ENCODE assay signal across 26 cellular contexts in the genomic region with DNA sequence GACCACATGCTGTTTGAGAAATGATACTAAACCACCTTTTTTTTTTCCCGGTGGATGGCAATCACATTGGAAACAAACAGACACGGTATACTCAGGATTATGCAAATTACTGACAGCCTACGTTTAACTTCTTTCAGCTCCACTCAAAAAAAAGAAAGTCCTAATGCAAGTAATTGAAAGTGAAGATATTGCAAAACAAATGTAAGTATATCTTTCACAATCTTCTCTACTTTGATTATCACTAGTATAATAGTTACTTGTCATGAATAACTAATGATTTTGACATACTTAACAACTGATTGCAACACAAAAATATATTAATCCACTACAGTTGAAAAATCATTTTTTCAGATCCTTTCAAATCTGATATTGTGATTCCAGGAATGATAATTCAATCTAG. TPM values are rescaled to one million over a fixed set of nuclear protein-coding genes. Genes with fewer than 3 reads are reported as not detected.
A peak's percentile ranks its signal among the peaks of the same experiment; 100 is the strongest.
DNase-seq lines count a peak whose midpoint lies in the region; ATAC-seq, FAIRE-seq and TF ChIP-seq lines count a peak whose summit lies in the region.
"Had no signal": no experiment of that assay in that cellular context is flagged by ENCODE, and none has a peak within 500 bp of the region (broad histone marks: within the 10 kb centered on the region; RNA-seq: fewer than 3 reads in every experiment).

No MANE protein-coding gene starts in this region.

- H3K27me3 ChIP-seq in ACC112 (ENCODE audit: insufficient read depth, low read length) (no peaks in the 10 kb centered on the region), keratinocyte (ENCODE audit: control insufficient read depth, extremely low read depth, insufficient read depth, low read length) (no peaks in the 10 kb centered on the region), tibial artery (no peaks in the 10 kb centered on the region)
- H3K27me3 ChIP-seq: left lung had no signal

- H3K4me3 ChIP-seq in ACC112 (ENCODE audit: low read depth, low read length) = peak overlapping the region; percentile 38
- H3K4me3 ChIP-seq in keratinocyte (ENCODE audit: control insufficient read depth in 2 of 3, extremely low read depth in 1 of 3, insufficient read depth in 2 of 3, low read depth in 1 of 3, low read length in 3 of 3) = no peak overlapping the region
- no peak overlapping the region for H3K4me3 ChIP-seq in tibial artery
- H3K4me3 ChIP-seq: coronary artery, left lung, psoas muscle, transverse colon had no signal

- intact Hi-C loops in tibial artery (cut with DNase I; ENCODE audit: low total_unique reads) = no loop called here

- no peaks in the 10 kb centered on the region for H3K9me1 ChIP-seq in keratinocyte (ENCODE audit: control insufficient read depth, extremely low read depth, insufficient read depth, low read length)

- H4K20me1 ChIP-seq in keratinocyte (ENCODE audit: control insufficient read depth, extremely low read depth, insufficient read depth, low read length) = no peaks in the 10 kb centered on the region

- H3K9ac ChIP-seq in keratinocyte (ENCODE audit: control insufficient read depth, extremely low read depth, insufficient read depth, low read length) = no peak overlapping the region

- DNase-seq in D721Med (ENCODE audit: insufficient read length, low spot score) (no peak), OCI-M1 (lab: John Stamatoyannopoulos, UW) (peak; percentile 43), keratinocyte (ENCODE audit: low read depth, low spot score) (no peak), activated gamma-delta T cell (lab: John Stamatoyannopoulos, UW) (no peak), tibial artery (no peak)
- DNase-seq: activated CD4-positive, alpha-beta T cell treated with anti-CD3 and anti-CD28 coated beads for 48 hours; activated naive CD8-positive, alpha-beta T cell treated with anti-CD3 and anti-CD28 coated beads, Interleukin-2, amount 10 ng/mL, durations not matched to agents 7 days and 5 days; C1 segment of cervical spinal cord; Caco-2; DND-41; effector memory CD4-positive, alpha-beta T cell; GF-D8; left lung; NCI-H1417; NCI-H2029; NCI-H510A treated with DMSO at 0.1 percent for 48 hours; nucleus accumbens; psoas muscle; stimulated activated CD4-positive, alpha-beta T cell treated with anti-CD3 and anti-CD28 coated beads, Interleukin-4, amount 100 ng/mL, for 1 hour; T-helper 9 cell; transverse colon had no signal

- dilution Hi-C loops in keratinocyte (cut with MboI; ENCODE audit: extremely low pct_ligation_motif_present, low sequenced_read_pairs) = no loop called here

- H3K27ac ChIP-seq in ACC112 (ENCODE audit: low read depth, low read length) (no peak overlapping the region), keratinocyte (ENCODE audit: control insufficient read depth, insufficient read depth, low read length) (no peak overlapping the region), tibial artery (no peak overlapping the region)
- H3K27ac ChIP-seq: coronary artery, left lung, psoas muscle, transverse colon had no signal

- H2AFZ ChIP-seq in ACC112 (ENCODE audit: low read length, unreplicated experiment) (peak overlapping the region; percentile 23), keratinocyte (ENCODE audit: control insufficient read depth, low read length) (peak overlapping the region; percentile 8)

- peaks cover 22% of the 10 kb centered on the region for H3K79me2 ChIP-seq in ACC112 (ENCODE audit: control insufficient read depth, insufficient read depth, low read length, unreplicated experiment)
- H3K79me2 ChIP-seq in keratinocyte (ENCODE audit: control insufficient read depth, insufficient read depth, low read length) = peaks cover 21% of the 10 kb centered on the region

- ATAC-seq in HG03045 (IDR thresholded peaks at IDR 0.05; ENCODE audit: unreplicated experiment) (no peak), GM21529 (IDR thresholded peaks at IDR 0.05; ENCODE audit: unreplicated experiment) (no peak)
- ATAC-seq: left lung, psoas muscle had no signal

- FAIRE-seq in D721Med (lab: Jason Lieb, UNC) (peak; percentile 58), keratinocyte (lab: Jason Lieb, UNC) (no peak)
- FAIRE-seq: astrocyte had no signal

- H3K4me2 ChIP-seq in keratinocyte (ENCODE audit: control insufficient read depth, extremely low read depth, insufficient read depth, low read depth, low read length) = no peak overlapping the region

- TF ChIP-seq CTCF in D721Med (IDR thresholded peaks at IDR 0.05; ENCODE audit: insufficient read depth, missing control alignments) (no peak), keratinocyte (optimal IDR thresholded peaks at IDR 0.05 in 1 of 3, IDR thresholded peaks at IDR 0.05 in 1 of 3, conservative IDR thresholded peaks at IDR 0.05 in 1 of 3; ENCODE audit: extremely low read depth in 1 of 3, insufficient read depth in 2 of 3, low read length in 3 of 3) (no peak), tibial artery (IDR thresholded peaks at IDR 0.05) (no peak)

- peaks cover 10% of the 10 kb centered on the region for H3K4me1 ChIP-seq in ACC112 (ENCODE audit: control insufficient read depth, insufficient read depth, low read length, unreplicated experiment)
- H3K4me1 ChIP-seq in keratinocyte (ENCODE audit: control insufficient read depth, extremely low read depth, insufficient read depth, low read length) = peaks cover 12% of the 10 kb centered on the region
- peaks cover 0 to 14% (median 8%) of the 10 kb centered on the region in 4 donors for H3K4me1 ChIP-seq in tibial artery

- H3K9me3 ChIP-seq in keratinocyte (ENCODE audit: control insufficient read depth, low read depth, low read length) (no peaks in the 10 kb centered on the region), tibial artery (no peaks in the 10 kb centered on the region)
- H3K9me3 ChIP-seq: Caco-2, left lung, psoas muscle, transverse colon had no signal

- H3K36me3 ChIP-seq in ACC112 (ENCODE audit: insufficient read depth, low read length) = no peaks in the 10 kb centered on the region
- no peaks in the 10 kb centered on the region for H3K36me3 ChIP-seq in keratinocyte (ENCODE audit: control insufficient read depth in 2 of 2, extremely low read depth in 1 of 2, insufficient read depth in 2 of 2, low read length in 2 of 2)
- H3K36me3 ChIP-seq in tibial artery = no peaks in the 10 kb centered on the region
- H3K36me3 ChIP-seq: left lung, transverse colon had no signal

RNA-seq across cellular contexts. Expression of gene OSBPL8, which starts 2.6 kb away (rescaled TPM):
- polyA plus RNA-seq in keratinocyte = 24.7 to 33.7 TPM (median 25.1 TPM) in 3 replicates
- 62.7 TPM for polyA plus RNA-seq in keratinocyte (2011; ENCODE audit: low read depth)
- polyA plus RNA-seq in keratinocyte (2011; cell fraction: cytosol; rRNA removed) = 19.1 and 29.4 TPM in 2 replicates
- 20.6 and 28.7 TPM in 2 replicates for polyA plus RNA-seq in keratinocyte (2011; cell fraction: nucleus; rRNA removed)
- 26.1 and 26.3 TPM in 2 replicates for polyA plus RNA-seq in keratinocyte (2012; ENCODE audit: low replicate concordance)
- 21.8 to 151 TPM (median 73.2 TPM) in 3 replicates for polyA minus RNA-seq in keratinocyte
- polyA minus RNA-seq in keratinocyte (2011; cell fraction: cytosol; rRNA and poly(A)+ RNA removed) = 56.4 TPM
- 84.9 and 133 TPM in 2 replicates for polyA minus RNA-seq in keratinocyte (2011; cell fraction: nucleus; rRNA and poly(A)+ RNA removed)
